Comparison of ENCODE assay signal across 19 cellular contexts in genomic region chr13:75417647-75418046, GRCh38.
DNase-seq lines count a peak whose midpoint lies in the region; ATAC-seq, FAIRE-seq and TF ChIP-seq lines count a peak whose summit lies in the region.
"Had no signal": no experiment of that assay in that cellular context is flagged by ENCODE, and none has a peak within 500 bp of the region (broad histone marks: within the 10 kb centered on the region; RNA-seq: fewer than 3 reads in every experiment).

No MANE protein-coding gene starts in this region.

- no peak for FAIRE-seq in bronchial epithelial cell (lab: Jason Lieb, UNC)

- no peaks in the 10 kb centered on the region for H3K9me3 Mint-ChIP-seq in Calu3 (ENCODE audit: low read depth, unreplicated experiment)
- H3K9me3 Mint-ChIP-seq: activated naive CD8-positive, alpha-beta T cell treated with anti-CD3 and anti-CD28 coated beads for 36 hours; activated T-cell treated with anti-CD3 and anti-CD28 coated beads, Interleukin-2, amount 50 U/mL, for 72 hours had no signal

- no peak overlapping the region for H4K8ac ChIP-seq in trophoblast cell (ENCODE audit: low read depth, low read length)

- intact Hi-C loops in Calu3 (cut with micrococcal nuclease; ENCODE audit: unreplicated experiment), result no loop called here
- intact Hi-C loops in A673 (cut with micrococcal nuclease; ENCODE audit: unreplicated experiment), result no loop called here

- H3K4me2 ChIP-seq in trophoblast cell (ENCODE audit: low read length), result no peak overlapping the region

- no TSS peak for BruUV-seq in Calu3 (replicated peaks; lab: Mats Ljungman, UMichigan)
- BruUV-seq in A673 (replicated peaks; lab: Mats Ljungman, UMichigan), result no TSS peak

- peaks cover 18% of the 10 kb centered on the region for H3K4me1 Mint-ChIP-seq in Calu3 (ENCODE audit: low read depth, unreplicated experiment)
- H3K4me1 Mint-ChIP-seq: activated naive CD8-positive, alpha-beta T cell treated with anti-CD3 and anti-CD28 coated beads for 36 hours had no signal

- no peak for DNase-seq in Calu3
- DNase-seq in M059J (ENCODE audit: low read depth), result peak; percentile 76
- peak; percentile 29 for DNase-seq in bronchial epithelial cell (ENCODE audit: low read depth)
- DNase-seq in trophoblast cell, result peak; percentile 41 to 77
- DNase-seq in A673 (ENCODE audit: low spot score), result no peak
- no peak for DNase-seq in GF-D8 (lab: John Stamatoyannopoulos, UW)
- DNase-seq: activated CD8-positive, alpha-beta T cell treated with anti-CD3 and anti-CD28 coated beads, Interleukin-2, amount 10 ng/mL, durations not matched to agents 7 days and 5 days; activated naive CD8-positive, alpha-beta T cell treated with anti-CD3 and anti-CD28 coated beads for 36 hours; activated T-cell treated with anti-CD3 and anti-CD28 coated beads, Interleukin-2, amount 50 U/mL, for 72 hours; COR-L47; islet precursor cell; mucosa of descending colon; NCI-H1092; RPMI8226; stimulated activated CD4-positive, alpha-beta T cell treated with anti-CD3 and anti-CD28 coated beads, Interleukin-4, amount 100 ng/mL, for 4 hours; stimulated activated CD8-positive, alpha-beta memory T cell treated with anti-CD3 and anti-CD28 coated beads, Interleukin-4, amount 100 ng/mL, for 48 hours had no signal

- H3K27me3 ChIP-seq in bronchial epithelial cell (ENCODE audit: control insufficient read depth, insufficient read depth, low read length) (no peaks in the 10 kb centered on the region), trophoblast cell (ENCODE audit: insufficient read depth, low read length) (no peaks in the 10 kb centered on the region), A673 (replicated peaks; ENCODE audit: insufficient read depth, low read depth, low read length, poor library complexity) (no peaks in the 10 kb centered on the region)

- no peak overlapping the region for H3K9ac ChIP-seq in trophoblast cell (ENCODE audit: low read length)

- H3K79me2 ChIP-seq in trophoblast cell (ENCODE audit: control insufficient read depth, insufficient read depth, low read length, poor library complexity), result no peaks in the 10 kb centered on the region

- H3K9me3 ChIP-seq in trophoblast cell (ENCODE audit: insufficient read depth, low read depth, low read length), result no peaks in the 10 kb centered on the region
- no peaks in the 10 kb centered on the region for H3K9me3 ChIP-seq in A673 (ENCODE audit: low read depth, low read length, poor library complexity, severe bottlenecking)
- H3K9me3 ChIP-seq: mucosa of descending colon, thoracic aorta had no signal

- H3K4me3 ChIP-seq in bronchial epithelial cell (ENCODE audit: low read depth, low read length), result no peak overlapping the region
- no peak overlapping the region for H3K4me3 ChIP-seq in trophoblast cell (ENCODE audit: low read depth, low read length)
- H3K4me3 ChIP-seq in A673 (ENCODE audit: low read depth, low read length, poor library complexity, severe bottlenecking), result no peak overlapping the region
- H3K4me3 ChIP-seq: mucosa of descending colon, thoracic aorta had no signal

- WGBS in trophoblast cell (ENCODE audit: extremely low coverage, insufficient coverage, insufficient read length), result no CpG with 5 or more reads among the region's 2 CpGs

- no peak overlapping the region for H2BK12ac ChIP-seq in trophoblast cell (ENCODE audit: low read length)

- H3K27me3 Mint-ChIP-seq in Calu3 (ENCODE audit: unreplicated experiment), result no peaks in the 10 kb centered on the region

- H3K23ac ChIP-seq in trophoblast cell (ENCODE audit: low read length), result no peak overlapping the region

- peak overlapping the region; percentile 27 for H3K27ac Mint-ChIP-seq in Calu3 (ENCODE audit: unreplicated experiment)
- H3K27ac Mint-ChIP-seq: activated CD8-positive, alpha-beta T cell treated with anti-CD3 and anti-CD28 coated beads, Interleukin-2, amount 10 ng/mL, durations not matched to agents 7 days and 5 days; activated naive CD8-positive, alpha-beta T cell treated with anti-CD3 and anti-CD28 coated beads for 36 hours; activated T-cell treated with anti-CD3 and anti-CD28 coated beads, Interleukin-2, amount 50 U/mL, for 72 hours had no signal

- H4K12ac ChIP-seq in trophoblast cell (ENCODE audit: low read depth, low read length), result no peak overlapping the region

- no peak overlapping the region for H3K14ac ChIP-seq in trophoblast cell (ENCODE audit: low read length)

- no peak overlapping the region for H3K18ac ChIP-seq in trophoblast cell (ENCODE audit: low read length)

- no peak for TF ChIP-seq CTCF in Calu3 (IDR thresholded peaks at IDR 0.05; ENCODE audit: unreplicated experiment)
- TF ChIP-seq CTCF in bronchial epithelial cell (IDR thresholded peaks at IDR 0.05; ENCODE audit: insufficient read depth, low read length, severe bottlenecking), result no peak
- TF ChIP-seq CTCF in A673 (conservative IDR thresholded peaks at IDR 0.05; ENCODE audit: low read depth, low read length), result no peak

- ATAC-seq in HG03521 (IDR thresholded peaks at IDR 0.05; ENCODE audit: unreplicated experiment) (no peak), GM21526 (IDR thresholded peaks at IDR 0.05; ENCODE audit: low FRiP score, unreplicated experiment) (no peak)
- ATAC-seq: activated CD8-positive, alpha-beta T cell treated with anti-CD3 and anti-CD28 coated beads, Interleukin-2, amount 10 ng/mL, durations not matched to agents 7 days and 5 days; activated T-cell treated with anti-CD3 and anti-CD28 coated beads, Interleukin-2, amount 50 U/mL, for 72 hours had no signal

- H3K4ac ChIP-seq in trophoblast cell (ENCODE audit: low read depth, low read length), result no peak overlapping the region

- H3K79me1 ChIP-seq in trophoblast cell (ENCODE audit: low read length), result no peaks in the 10 kb centered on the region

- H4K91ac ChIP-seq in trophoblast cell (ENCODE audit: low read depth, low read length), result no peak overlapping the region

- H3K36me3 ChIP-seq in bronchial epithelial cell (ENCODE audit: control insufficient read depth, insufficient read depth, low read length), result no peaks in the 10 kb centered on the region
- no peaks in the 10 kb centered on the region for H3K36me3 ChIP-seq in trophoblast cell (ENCODE audit: control insufficient read depth in 1 of 2, insufficient read depth in 2 of 2, low read length in 2 of 2)
- no peaks in the 10 kb centered on the region for H3K36me3 ChIP-seq in A673 (ENCODE audit: insufficient read depth, low read length, poor library complexity, severe bottlenecking)
- H3K36me3 ChIP-seq: thoracic aorta had no signal

- no peak overlapping the region for H3K4me3 Mint-ChIP-seq in Calu3 (ENCODE audit: low read depth, unreplicated experiment)
- H3K4me3 Mint-ChIP-seq: activated CD8-positive, alpha-beta T cell treated with anti-CD3 and anti-CD28 coated beads, Interleukin-2, amount 10 ng/mL, durations not matched to agents 7 days and 5 days; activated naive CD8-positive, alpha-beta T cell treated with anti-CD3 and anti-CD28 coated beads for 36 hours; activated T-cell treated with anti-CD3 and anti-CD28 coated beads, Interleukin-2, amount 50 U/mL, for 72 hours had no signal

- H2AK5ac ChIP-seq in trophoblast cell (ENCODE audit: low read length), result no peak overlapping the region

- no peak overlapping the region for H2BK5ac ChIP-seq in trophoblast cell (ENCODE audit: low read depth, low read length, poor library complexity)

- no peaks in the 10 kb centered on the region for H3K4me1 ChIP-seq in trophoblast cell (ENCODE audit: control insufficient read depth in 1 of 2, insufficient read depth in 2 of 2, low read length in 2 of 2)
- no peaks in the 10 kb centered on the region for H3K4me1 ChIP-seq in A673 (ENCODE audit: insufficient read depth, low read length, poor library complexity, severe bottlenecking)

- POLR2A ChIA-PET in A673 (lab: Charles Lee; ENCODE audit: low non-redundant PET), result no interaction called here

- peaks cover 6% of the 10 kb centered on the region for H3K36me3 Mint-ChIP-seq in Calu3 (ENCODE audit: insufficient read depth, unreplicated experiment)
- H3K36me3 Mint-ChIP-seq: activated naive CD8-positive, alpha-beta T cell treated with anti-CD3 and anti-CD28 coated beads for 36 hours had no signal

- H2AFZ ChIP-seq in trophoblast cell (ENCODE audit: insufficient read depth, low read length, poor library complexity), result no peak overlapping the region

- CTCF ChIA-PET in Calu3 (lab: Charles Lee) (no interaction called here), A673 (lab: Charles Lee) (no interaction called here)

- H3K27ac ChIP-seq in trophoblast cell (ENCODE audit: low read depth, low read length), result no peak overlapping the region
- no peak overlapping the region for H3K27ac ChIP-seq in A673 (ENCODE audit: low read depth, low read length, poor library complexity, severe bottlenecking)
- H3K27ac ChIP-seq: thoracic aorta had no signal

- no peak overlapping the region for H2BK120ac ChIP-seq in trophoblast cell (ENCODE audit: insufficient read depth, low read length, poor library complexity)

Comparison
In these comparisons a context has a peak if more than half of its experiments do, and no peak if none do; other contexts are left out.
1. DNase-seq: peak in M059J (single experiment), bronchial epithelial cell (single experiment) and trophoblast cell (2 of 2); none in Calu3 (single experiment), A673 (single experiment) and GF-D8 (single experiment).